In genomic region chr2:185144159-185144919, GRCh38 we compare ENCODE assay signal across 16 cellular contexts.
DNase-seq lines count a peak whose midpoint lies in the region; ATAC-seq and TF ChIP-seq lines count a peak whose summit lies in the region.
"Had no signal": no experiment of that assay in that cellular context is flagged by ENCODE, and none has a peak within 500 bp of the region (broad histone marks: within the 10 kb centered on the region; RNA-seq: fewer than 3 reads in every experiment).

No MANE protein-coding gene starts in this region.

- 71 to 84% (median 78%) methylated on average over 7 of the region's 7 CpGs for WGBS in spleen, 5 donors

- H3K36me3 ChIP-seq in lower lobe of right lung = no peaks in the 10 kb centered on the region
- H3K36me3 ChIP-seq in spleen = no peaks in the 10 kb centered on the region
- H3K36me3 ChIP-seq: right atrium auricular region had no signal

- no peak for TF ChIP-seq POLR2A in spleen (IDR thresholded peaks at IDR 0.05)

- H3K4me3 ChIP-seq in lower lobe of right lung (no peak overlapping the region), spleen (no peak overlapping the region)
- H3K4me3 ChIP-seq: right atrium auricular region had no signal

- H3K9me3 ChIP-seq in lower lobe of right lung (no peaks in the 10 kb centered on the region), spleen (peaks cover 0 to 17% (median 2%) of the 10 kb centered on the region in 8 donors)
- H3K9me3 ChIP-seq: right atrium auricular region had no signal

- H3K4me1 ChIP-seq in lower lobe of right lung = no peaks in the 10 kb centered on the region
- no peaks in the 10 kb centered on the region for H3K4me1 ChIP-seq in spleen
- H3K4me1 ChIP-seq: right atrium auricular region had no signal

- TF ChIP-seq CTCF in lower lobe of right lung (IDR thresholded peaks at IDR 0.05) (no peak), spleen (IDR thresholded peaks at IDR 0.05 in 8 of 11, conservative IDR thresholded peaks at IDR 0.05 in 3 of 11) (no peak)

- H3K27me3 ChIP-seq in lower lobe of right lung (ENCODE audit: low read depth) (no peaks in the 10 kb centered on the region), spleen (replicated peaks in 1 of 7) (no peaks in the 10 kb centered on the region)
- H3K27me3 ChIP-seq: right atrium auricular region had no signal

- intact Hi-C loops in lower lobe of right lung (cut with DNase I) = no loop called here
- intact Hi-C loops in spleen (cut with DNase I; ENCODE audit: low total_unique reads) = no loop called here

- DNase-seq in COR-L47 (lab: John Stamatoyannopoulos, UW) (peak; percentile 85), NCI-H2081 (lab: John Stamatoyannopoulos, UW) (peak; percentile 32 to 78), NCI-H69 (lab: John Stamatoyannopoulos, UW) (peak; percentile 82), lower lobe of right lung (peak; percentile 26), spleen (no peak), T-helper 1 cell (no peak), KG1 (lab: John Stamatoyannopoulos, UW) (no peak)
- no peak for DNase-seq in activated T-cell treated with anti-CD3 and anti-CD28 coated beads, Interleukin-2, amount 50 U/mL, for 48 hours
- DNase-seq: activated CD4-positive, alpha-beta T cell treated with anti-CD3 and anti-CD28 coated beads for 4 hours; effector CD8-positive, alpha-beta T cell; naive thymus-derived CD8-positive, alpha-beta T cell; NCI-H226; stimulated activated CD8-positive, alpha-beta memory T cell treated with anti-CD3 and anti-CD28 coated beads, Interleukin-4, amount 100 ng/mL, for 48 hours had no signal

- H3K27ac ChIP-seq in lower lobe of right lung = no peak overlapping the region
- no peak overlapping the region for H3K27ac ChIP-seq in spleen
- H3K27ac ChIP-seq: C4-2B, right atrium auricular region had no signal

- ATAC-seq in lower lobe of right lung = peak; percentile 11 to 43
- ATAC-seq: activated naive CD4-positive, alpha-beta T cell treated with anti-CD3 and anti-CD28 coated beads, Interleukin-2, amount 50 U/mL, for 72 hours; naive thymus-derived CD8-positive, alpha-beta T cell had no signal

Comparison
In these comparisons a context has a peak if more than half of its experiments do, and no peak if none do; other contexts are left out.
1. DNase-seq: peak in COR-L47 (single experiment), NCI-H2081 (2 of 2), NCI-H69 (single experiment) and lower lobe of right lung (single experiment); none in spleen (single experiment), activated T-cell treated with anti-CD3 and anti-CD28 coated beads, Interleukin-2, amount 50 U/mL, for 48 hours (0 of 2), T-helper 1 cell (0 of 5) and KG1 (single experiment).